ENCODE assay signal across 19 cellular contexts in genomic region chr1:157153743-157154142, GRCh38. TPM values are rescaled to one million over a fixed set of nuclear protein-coding genes. Genes with fewer than 3 reads are reported as not detected.
DNase-seq lines count a peak whose midpoint lies in the region; ATAC-seq and TF ChIP-seq lines count a peak whose summit lies in the region.
"Had no signal": no experiment of that assay in that cellular context is flagged by ENCODE, and none has a peak within 500 bp of the region (broad histone marks: within the 10 kb centered on the region; RNA-seq: fewer than 3 reads in every experiment).

No MANE protein-coding gene starts in this region.

- no peak for TF ChIP-seq CTCF in spleen (IDR thresholded peaks at IDR 0.05 in 8 of 11, conservative IDR thresholded peaks at IDR 0.05 in 3 of 11)

- H3K9me3 Mint-ChIP-seq in activated CD8-positive, alpha-beta memory T cell treated with anti-CD3 and anti-CD28 coated beads, Interleukin-2, amount 10 ng/mL, durations not matched to agents 7 days and 5 days (ENCODE audit: low read depth): no peaks in the 10 kb centered on the region
- H3K9me3 Mint-ChIP-seq: activated naive CD4-positive, alpha-beta T cell treated with anti-CD3 and anti-CD28 coated beads, Interleukin-2, amount 50 U/mL, for 24 hours had no signal

- CTCF ChIA-PET in activated CD8-positive, alpha-beta memory T cell treated with anti-CD3 and anti-CD28 coated beads, Interleukin-2, amount 10 ng/mL, durations not matched to agents 7 days and 5 days (lab: Charles Lee): interaction anchor here (1.2 to 16.0 kb wide), 4 partner anchors 17 to 80 kb away, joined by 3 to 575 read pairs (median 62); partner anchors contain the start of genes ETV3 and ETV3L

- no peak overlapping the region for H3K4me3 ChIP-seq in spleen

- no peak for ATAC-seq in activated CD8-positive, alpha-beta memory T cell treated with anti-CD3 and anti-CD28 coated beads, Interleukin-2, amount 10 ng/mL, durations not matched to agents 7 days and 5 days
- ATAC-seq in esophagus mucosa (peak; percentile 61), HG03460 (IDR thresholded peaks at IDR 0.05; ENCODE audit: unreplicated experiment) (no peak)
- ATAC-seq: activated CD4-positive, CD25-positive, alpha-beta regulatory T cell treated with anti-CD3 and anti-CD28 coated beads, Interleukin-2, amount 50 U/mL, for 24 hours had no signal

- no peaks in the 10 kb centered on the region for H3K36me3 Mint-ChIP-seq in activated CD8-positive, alpha-beta memory T cell treated with anti-CD3 and anti-CD28 coated beads, Interleukin-2, amount 10 ng/mL, durations not matched to agents 7 days and 5 days
- H3K36me3 Mint-ChIP-seq: activated naive CD4-positive, alpha-beta T cell treated with anti-CD3 and anti-CD28 coated beads, Interleukin-2, amount 50 U/mL, for 24 hours had no signal

- peak overlapping the region; percentile 45 for H3K27ac Mint-ChIP-seq in activated CD8-positive, alpha-beta memory T cell treated with anti-CD3 and anti-CD28 coated beads, Interleukin-2, amount 10 ng/mL, durations not matched to agents 7 days and 5 days
- H3K27ac Mint-ChIP-seq: activated naive CD4-positive, alpha-beta T cell treated with anti-CD3 and anti-CD28 coated beads, Interleukin-2, amount 50 U/mL, for 24 hours had no signal

- H3K9me3 ChIP-seq in spleen: no peaks in the 10 kb centered on the region

- no peaks in the 10 kb centered on the region for H3K36me3 ChIP-seq in spleen

- H3K4me1 Mint-ChIP-seq in activated CD8-positive, alpha-beta memory T cell treated with anti-CD3 and anti-CD28 coated beads, Interleukin-2, amount 10 ng/mL, durations not matched to agents 7 days and 5 days: peaks cover 35% of the 10 kb centered on the region

- no peak for DNase-seq in activated CD8-positive, alpha-beta memory T cell treated with anti-CD3 and anti-CD28 coated beads, Interleukin-2, amount 10 ng/mL, durations not matched to agents 7 days and 5 days
- DNase-seq in activated CD8-positive, alpha-beta memory T cell treated with anti-CD3 and anti-CD28 coated beads, Interleukin-2, amount 50 U/mL, for 4 hours: no peak
- DNase-seq in NCI-H82 (lab: John Stamatoyannopoulos, UW) (peak; percentile 72), spleen (no peak), DMS53 (lab: John Stamatoyannopoulos, UW) (no peak), HT-29 (ENCODE audit: low spot score) (no peak)
- DNase-seq: COR-L47, MM.1S, NCI-H187, NCI-H510A, OCI-M1, right cardiac atrium, T-helper 9 cell had no signal

- peak overlapping the region in 5 of 8 donors; percentile 3 to 37 (median 29) for H3K27ac ChIP-seq in spleen

- H3K27me3 Mint-ChIP-seq in activated CD8-positive, alpha-beta memory T cell treated with anti-CD3 and anti-CD28 coated beads, Interleukin-2, amount 10 ng/mL, durations not matched to agents 7 days and 5 days: peaks cover 20% of the 10 kb centered on the region
- H3K27me3 Mint-ChIP-seq: activated naive CD4-positive, alpha-beta T cell treated with anti-CD3 and anti-CD28 coated beads, Interleukin-2, amount 50 U/mL, for 24 hours had no signal

- 43 to 68% (median 50%) methylated on average over 1 of the region's 1 CpG for WGBS in spleen, 5 donors

- intact Hi-C loops in spleen (cut with DNase I; ENCODE audit: low total_unique reads): no loop called here

- peaks cover 0 to 25% (median 0%) of the 10 kb centered on the region in 7 donors for H3K27me3 ChIP-seq in spleen (replicated peaks in 1 of 7)

- TF ChIP-seq POLR2A in spleen (IDR thresholded peaks at IDR 0.05): no peak

- no peak overlapping the region for H3K4me3 Mint-ChIP-seq in activated CD8-positive, alpha-beta memory T cell treated with anti-CD3 and anti-CD28 coated beads, Interleukin-2, amount 10 ng/mL, durations not matched to agents 7 days and 5 days
- H3K4me3 Mint-ChIP-seq: activated naive CD4-positive, alpha-beta T cell treated with anti-CD3 and anti-CD28 coated beads, Interleukin-2, amount 50 U/mL, for 24 hours had no signal

- H3K4me1 ChIP-seq in spleen: peaks cover 24 to 42% (median 33%) of the 10 kb centered on the region in 6 donors

RNA-seq across cellular contexts. Expression of gene ETV3, which starts 15.5 kb away (rescaled TPM):
- total RNA-seq in activated CD8-positive, alpha-beta memory T cell treated with anti-CD3 and anti-CD28 coated beads, Interleukin-2, amount 10 ng/mL, durations not matched to agents 7 days and 5 days: 10 to 100 TPM; 27.8 to 32.8 TPM
- 40.7 TPM for total RNA-seq in esophagus mucosa
- total RNA-seq in spleen: 10 to 100 TPM; 19.3 to 35.9 (median 27.0) TPM
- polyA plus RNA-seq in spleen: 1 to 10 TPM; 4.2 to 5.5 (median 5.0) TPM
- total RNA-seq in HT-29 (2014; rRNA removed; shearing (Covaris generic)): 8.9 and 9.5 TPM in 2 replicates

RNA-seq across cellular contexts. Expression of gene ETV3L, which starts 54.1 kb away (rescaled TPM):
- not detected for total RNA-seq in activated CD8-positive, alpha-beta memory T cell treated with anti-CD3 and anti-CD28 coated beads, Interleukin-2, amount 10 ng/mL, durations not matched to agents 7 days and 5 days
- total RNA-seq in esophagus mucosa (not detected), spleen (not detected)
- polyA plus RNA-seq in spleen: not detected
- not detected in 2 replicates for total RNA-seq in HT-29 (2014; rRNA removed; shearing (Covaris generic))
- total RNA-seq: omental fat pad, right cardiac atrium had no signal
- polyA plus RNA-seq: keratinocyte, right cardiac atrium had no signal
